ENCODE assay signal across 1 cellular context in the genomic region with DNA sequence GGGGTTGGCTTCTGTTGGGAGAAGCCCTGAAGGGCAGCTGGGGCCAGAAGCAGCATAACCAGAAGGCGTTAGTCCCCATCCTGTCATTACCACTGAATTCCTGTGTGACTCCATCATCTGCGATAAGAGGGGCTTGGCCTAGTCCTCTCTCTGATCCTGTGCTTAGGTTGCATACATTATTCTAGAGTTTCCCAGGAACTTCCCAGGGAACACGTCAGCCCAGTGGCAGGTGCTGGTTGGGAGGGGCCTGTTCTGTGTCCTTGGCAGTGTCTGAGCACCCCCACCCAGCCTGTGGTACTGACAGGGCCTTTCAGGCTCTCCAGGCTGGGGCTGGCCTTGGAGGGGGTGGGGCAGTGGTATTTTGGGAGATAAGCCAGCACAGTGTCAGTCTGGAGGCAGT.
TF ChIP-seq lines count a peak whose summit lies in the region.

No MANE protein-coding gene starts in this region.

TF ChIP-seq in HepG2, 621 proteins besides CTCF, POLR2A, EP300 and RAD21:
- TF ChIP-seq TCF7 (IDR thresholded peaks at IDR 0.05; ENCODE audit: low read depth) = no peak
- TF ChIP-seq, protein P1, sequence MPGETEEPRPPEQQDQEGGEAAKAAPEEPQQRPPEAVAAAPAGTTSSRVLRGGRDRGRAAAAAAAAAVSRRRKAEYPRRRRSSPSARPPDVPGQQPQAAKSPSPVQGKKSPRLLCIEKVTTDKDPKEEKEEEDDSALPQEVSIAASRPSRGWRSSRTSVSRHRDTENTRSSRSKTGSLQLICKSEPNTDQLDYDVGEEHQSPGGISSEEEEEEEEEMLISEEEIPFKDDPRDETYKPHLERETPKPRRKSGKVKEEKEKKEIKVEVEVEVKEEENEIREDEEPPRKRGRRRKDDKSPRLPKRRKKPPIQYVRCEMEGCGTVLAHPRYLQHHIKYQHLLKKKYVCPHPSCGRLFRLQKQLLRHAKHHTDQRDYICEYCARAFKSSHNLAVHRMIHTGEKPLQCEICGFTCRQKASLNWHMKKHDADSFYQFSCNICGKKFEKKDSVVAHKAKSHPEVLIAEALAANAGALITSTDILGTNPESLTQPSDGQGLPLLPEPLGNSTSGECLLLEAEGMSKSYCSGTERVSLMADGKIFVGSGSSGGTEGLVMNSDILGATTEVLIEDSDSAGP (CRISPR knock-in tag; IDR thresholded peaks at IDR 0.05; ENCODE audit: borderline replicate concordance) = no peak
- TF ChIP-seq RBM22 (optimal IDR thresholded peaks at IDR 0.05; ENCODE audit: low read length) = no peak
- no peak for TF ChIP-seq ZBTB42 (CRISPR knock-in tag; IDR thresholded peaks at IDR 0.05)
- no peak for TF ChIP-seq MED13 (CRISPR knock-in tag; IDR thresholded peaks at IDR 0.05)
- TF ChIP-seq MAFF (IDR thresholded peaks at IDR 0.05; ENCODE audit: low read depth, low read length) = no peak
- TF ChIP-seq, protein P2, sequence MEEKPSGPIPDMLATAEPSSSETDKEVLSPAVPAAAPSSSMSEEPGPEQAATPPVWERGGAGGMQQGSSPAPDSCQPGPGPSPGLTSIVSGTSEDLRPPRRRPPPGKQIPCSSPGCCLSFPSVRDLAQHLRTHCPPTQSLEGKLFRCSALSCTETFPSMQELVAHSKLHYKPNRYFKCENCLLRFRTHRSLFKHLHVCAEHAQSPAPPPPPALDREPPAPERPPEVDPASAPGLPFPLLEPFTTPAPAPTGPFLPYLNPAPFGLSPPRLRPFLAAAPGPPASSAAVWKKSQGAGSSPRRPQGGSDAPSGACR (CRISPR knock-in tag; IDR thresholded peaks at IDR 0.05) = no peak
- TF ChIP-seq, protein P3, sequence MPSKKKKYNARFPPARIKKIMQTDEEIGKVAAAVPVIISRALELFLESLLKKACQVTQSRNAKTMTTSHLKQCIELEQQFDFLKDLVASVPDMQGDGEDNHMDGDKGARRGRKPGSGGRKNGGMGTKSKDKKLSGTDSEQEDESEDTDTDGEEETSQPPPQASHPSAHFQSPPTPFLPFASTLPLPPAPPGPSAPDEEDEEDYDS (CRISPR knock-in tag; IDR thresholded peaks at IDR 0.05) = no peak
- TF ChIP-seq CAMTA2 (CRISPR knock-in tag; IDR thresholded peaks at IDR 0.05; ENCODE audit: borderline replicate concordance) = no peak
- TF ChIP-seq JUND (CRISPR knock-in tag; IDR thresholded peaks at IDR 0.05) = no peak
- TF ChIP-seq, protein P4, sequence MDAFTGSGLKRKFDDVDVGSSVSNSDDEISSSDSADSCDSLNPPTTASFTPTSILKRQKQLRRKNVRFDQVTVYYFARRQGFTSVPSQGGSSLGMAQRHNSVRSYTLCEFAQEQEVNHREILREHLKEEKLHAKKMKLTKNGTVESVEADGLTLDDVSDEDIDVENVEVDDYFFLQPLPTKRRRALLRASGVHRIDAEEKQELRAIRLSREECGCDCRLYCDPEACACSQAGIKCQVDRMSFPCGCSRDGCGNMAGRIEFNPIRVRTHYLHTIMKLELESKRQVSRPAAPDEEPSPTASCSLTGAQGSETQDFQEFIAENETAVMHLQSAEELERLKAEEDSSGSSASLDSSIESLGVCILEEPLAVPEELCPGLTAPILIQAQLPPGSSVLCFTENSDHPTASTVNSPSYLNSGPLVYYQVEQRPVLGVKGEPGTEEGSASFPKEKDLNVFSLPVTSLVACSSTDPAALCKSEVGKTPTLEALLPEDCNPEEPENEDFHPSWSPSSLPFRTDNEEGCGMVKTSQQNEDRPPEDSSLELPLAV (CRISPR knock-in tag; conservative IDR thresholded peaks at IDR 0.05; ENCODE audit: low read depth) = no peak
- TF ChIP-seq, protein P5, sequence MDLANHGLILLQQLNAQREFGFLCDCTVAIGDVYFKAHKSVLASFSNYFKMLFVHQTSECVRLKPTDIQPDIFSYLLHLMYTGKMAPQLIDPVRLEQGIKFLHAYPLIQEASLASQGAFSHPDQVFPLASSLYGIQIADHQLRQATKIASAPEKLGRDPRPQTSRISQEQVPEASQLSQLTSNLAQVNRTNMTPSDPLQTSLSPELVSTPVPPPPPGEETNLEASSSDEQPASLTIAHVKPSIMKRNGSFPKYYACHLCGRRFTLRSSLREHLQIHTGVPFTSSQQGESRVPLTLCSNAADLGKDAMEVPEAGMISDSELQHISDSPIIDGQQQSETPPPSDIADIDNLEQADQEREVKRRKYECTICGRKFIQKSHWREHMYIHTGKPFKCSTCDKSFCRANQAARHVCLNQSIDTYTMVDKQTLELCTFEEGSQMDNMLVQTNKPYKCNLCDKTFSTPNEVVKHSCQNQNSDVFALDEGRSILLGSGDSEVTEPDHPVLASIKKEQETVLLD (CRISPR knock-in tag; IDR thresholded peaks at IDR 0.05; ENCODE audit: low read depth) = no peak
- no peak for TF ChIP-seq ZNF570 (CRISPR knock-in tag; IDR thresholded peaks at IDR 0.05; ENCODE audit: borderline replicate concordance)
